In genomic region chr11:13303668-13304649, GRCh38 we compare ENCODE assay signal across 11 cellular contexts. TPM values are rescaled to one million over a fixed set of nuclear protein-coding genes. Genes with fewer than 3 reads are reported as not detected.
DNase-seq lines count a peak whose midpoint lies in the region; ATAC-seq lines count a peak whose summit lies in the region.
"Had no signal": no experiment of that assay in that cellular context is flagged by ENCODE, and none has a peak within 500 bp of the region (broad histone marks: within the 10 kb centered on the region; RNA-seq: fewer than 3 reads in every experiment).

No MANE protein-coding gene starts in this region.

- H3K4me2 ChIP-seq in BLaER1, result peak overlapping the region; percentile 34

- peaks cover 0 to 6% (median 4%) of the 10 kb centered on the region in 3 donors for H3K36me3 Mint-ChIP-seq in immature natural killer cell

- no peak overlapping the region for H3K9ac ChIP-seq in BLaER1

- H3K4me1 Mint-ChIP-seq in immature natural killer cell, result no peaks in the 10 kb centered on the region

- peaks cover 17% of the 10 kb centered on the region for H3K4me1 ChIP-seq in BLaER1
- H3K4me1 ChIP-seq: Caco-2 had no signal

- peak overlapping the region; percentile 5; the same call in 1 of the 2 replicates for H3K27ac ChIP-seq in BLaER1
- H3K27ac ChIP-seq: sigmoid colon had no signal

- no peaks in the 10 kb centered on the region for H3K9me3 Mint-ChIP-seq in immature natural killer cell

- peaks cover 13% of the 10 kb centered on the region for H3K36me3 ChIP-seq in BLaER1
- H3K36me3 ChIP-seq: sigmoid colon had no signal

- H3K27me3 ChIP-seq in BLaER1, result no peaks in the 10 kb centered on the region
- H3K27me3 ChIP-seq: sigmoid colon had no signal

- peak overlapping the region; percentile 40 to 80 (median 76) for H3K4me3 Mint-ChIP-seq in immature natural killer cell

- H3K27me3 Mint-ChIP-seq in immature natural killer cell (ENCODE audit: low read depth in 3 of 3), result peaks cover 0 to 7% (median 0%) of the 10 kb centered on the region in 3 donors

- peak; percentile 86 for DNase-seq in SKM-1 (lab: John Stamatoyannopoulos, UW; ENCODE audit: unreplicated experiment)
- no peak for DNase-seq in immature natural killer cell
- no peak for DNase-seq in RPMI8226
- no peak for DNase-seq in AG08396 (ENCODE audit: low spot score)
- DNase-seq in NCI-H2029 (lab: John Stamatoyannopoulos, UW), result no peak
- DNase-seq: Caco-2, sigmoid colon, SW 1271 had no signal

- 0 out of 2 replicates have a peak overlapping the region, but pooled peaks have one; percentile 16 for H3K4me3 ChIP-seq in BLaER1
- H3K4me3 ChIP-seq: sigmoid colon had no signal

- ATAC-seq in GM19043 (IDR thresholded peaks at IDR 0.05; ENCODE audit: low read depth, unreplicated experiment), result peak; percentile 55
- ATAC-seq in GM21529 (IDR thresholded peaks at IDR 0.05; ENCODE audit: unreplicated experiment), result no peak

- peaks cover 18% of the 10 kb centered on the region for H3K9me3 ChIP-seq in BLaER1
- H3K9me3 ChIP-seq: Caco-2, sigmoid colon had no signal

- H3K27ac Mint-ChIP-seq in immature natural killer cell, result peak overlapping the region in 5 of 6 donors; percentile 74 to 86 (median 82)

- H4K20me1 ChIP-seq in BLaER1, result peaks cover 91% of the 10 kb centered on the region

RNA-seq across cellular contexts. Expression of gene BMAL1, which starts 26.4 kb away (rescaled TPM):
- polyA plus RNA-seq in immature natural killer cell, result 10 to 100 TPM; 20.2 to 29.6 (median 20.2) TPM
